In the genomic region with DNA sequence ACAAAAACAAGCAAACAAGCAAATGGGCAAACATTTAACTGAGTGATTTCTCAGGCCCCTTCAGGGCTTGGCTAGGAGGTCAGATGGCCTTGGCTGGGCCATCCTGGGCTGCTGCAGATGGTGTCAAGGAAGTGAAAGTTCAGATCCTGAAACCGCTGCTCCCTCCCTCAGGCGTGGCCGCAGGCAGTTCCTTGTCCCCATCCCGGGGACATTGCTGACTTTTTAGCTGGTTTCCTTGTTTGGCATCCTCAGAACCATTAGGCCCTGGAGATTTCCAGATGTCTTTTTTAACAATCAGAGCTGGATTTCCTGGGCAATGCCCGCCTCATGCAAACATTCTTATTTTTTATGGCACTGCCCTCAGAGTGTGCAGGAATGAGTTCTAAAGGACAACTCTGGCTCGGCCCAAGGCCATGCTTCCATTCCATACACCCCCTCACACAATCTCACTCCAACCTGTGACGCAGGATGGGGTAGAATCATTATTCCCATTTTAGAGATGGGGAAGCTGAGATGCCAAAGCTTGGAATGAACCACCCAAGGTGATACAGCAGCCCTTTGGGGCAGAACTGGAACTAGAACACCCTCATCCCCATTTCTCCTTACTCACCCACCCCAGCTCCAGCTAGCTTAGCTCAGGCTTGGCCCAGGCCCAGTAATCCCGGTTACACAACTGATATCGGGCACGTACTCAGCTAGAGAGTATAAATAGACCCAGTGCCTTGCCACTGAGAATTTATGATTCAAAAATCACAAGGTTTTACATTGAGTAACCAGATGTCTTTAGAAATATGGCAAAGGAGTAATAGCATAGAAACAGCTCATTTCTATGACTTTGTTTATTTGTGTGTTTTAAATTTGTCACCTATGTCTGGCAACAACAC, we compare ENCODE assay signal across 9 cellular contexts.
DNase-seq lines count a peak whose midpoint lies in the region; ATAC-seq and TF ChIP-seq lines count a peak whose summit lies in the region.
"Had no signal": no experiment of that assay in that cellular context is flagged by ENCODE, and none has a peak within 500 bp of the region (broad histone marks: within the 10 kb centered on the region; RNA-seq: fewer than 3 reads in every experiment).

No MANE protein-coding gene starts in this region.

- H3K9ac ChIP-seq in subcutaneous abdominal adipose tissue (ENCODE audit: low read length in 5 of 5), result peak overlapping the region; percentile 14 to 88 (median 60)

- no peaks in the 10 kb centered on the region for H3K36me3 Mint-ChIP-seq in HFFc6 (ENCODE audit: low read depth)

- H3K27ac ChIP-seq in angular gyrus (ENCODE audit: low read depth, low read length), result peak overlapping the region; percentile 62
- peak overlapping the region; percentile 98 for H3K27ac ChIP-seq in subcutaneous abdominal adipose tissue (ENCODE audit: low read depth, low read length)

- DNase-seq in HFFc6 (peak; percentile 55), hepatic stellate cell (ENCODE audit: low spot score) (peak; percentile 47), SW 1271 (lab: John Stamatoyannopoulos, UW) (no peak), cortex of kidney (lab: John Stamatoyannopoulos, UW) (no peak)
- DNase-seq in activated naive CD4-positive, alpha-beta T cell (lab: John Stamatoyannopoulos, UW), result no peak
- DNase-seq: NCI-H187 treated with DMSO at 0.1 percent for 48 hours had no signal

- no peak for TF ChIP-seq CTCF in HFFc6 (IDR thresholded peaks at IDR 0.05)

- H3K4me1 Mint-ChIP-seq in HFFc6 (ENCODE audit: low read depth), result peaks cover 17% of the 10 kb centered on the region

- H3K4me1 ChIP-seq in subcutaneous abdominal adipose tissue (ENCODE audit: control insufficient read depth in 5 of 5, insufficient read depth in 5 of 5, low read length in 5 of 5), result peaks cover 3 to 51% (median 29%) of the 10 kb centered on the region in 5 donors

- H3K4me3 Mint-ChIP-seq in HFFc6, result peak overlapping the region; percentile 10; the same call in 1 of the 2 replicates

- H3K9me3 ChIP-seq in subcutaneous abdominal adipose tissue (ENCODE audit: control insufficient read depth in 5 of 5, low read length in 5 of 5), result no peaks in the 10 kb centered on the region

- no peaks in the 10 kb centered on the region for H3K9me3 Mint-ChIP-seq in HFFc6

- no peaks in the 10 kb centered on the region for H3K27me3 ChIP-seq in subcutaneous abdominal adipose tissue (ENCODE audit: control insufficient read depth in 5 of 5, insufficient read depth in 4 of 5, low read length in 5 of 5)

- H3K27me3 Mint-ChIP-seq in HFFc6 (ENCODE audit: insufficient read depth), result peaks cover 25% of the 10 kb centered on the region

- ATAC-seq in HG03097 (IDR thresholded peaks at IDR 0.05; ENCODE audit: low FRiP score, unreplicated experiment), result no peak

- H3K27ac Mint-ChIP-seq in HFFc6, result no peak overlapping the region

- no peaks in the 10 kb centered on the region for H3K36me3 ChIP-seq in subcutaneous abdominal adipose tissue (ENCODE audit: control insufficient read depth in 5 of 5, insufficient read depth in 5 of 5, low read length in 5 of 5)

- peak overlapping the region in 3 of 5 donors; percentile 28 to 48 (median 42) for H3K4me3 ChIP-seq in subcutaneous abdominal adipose tissue (ENCODE audit: low read depth in 1 of 5, low read length in 5 of 5)

Comparison
In these comparisons a context has a peak if more than half of its experiments do, and no peak if none do; other contexts are left out.
1. DNase-seq: peak in HFFc6 (single experiment) and hepatic stellate cell (single experiment); none in SW 1271 (0 of 2), cortex of kidney (single experiment) and activated naive CD4-positive, alpha-beta T cell (0 of 4).